In genomic region chr2:220198911-220199310, GRCh38 we compare ENCODE assay signal across 13 cellular contexts.
A peak's percentile ranks its signal among the peaks of the same experiment; 100 is the strongest.
DNase-seq lines count a peak whose midpoint lies in the region; ATAC-seq and TF ChIP-seq lines count a peak whose summit lies in the region.
"Had no signal": no experiment of that assay in that cellular context is flagged by ENCODE, and none has a peak within 500 bp of the region (broad histone marks: within the 10 kb centered on the region; RNA-seq: fewer than 3 reads in every experiment).

No MANE protein-coding gene starts in this region.

- H3K27me3 Mint-ChIP-seq in glutamatergic neuron (ENCODE audit: unreplicated experiment): peaks cover 3% of the 10 kb centered on the region
- H3K27me3 Mint-ChIP-seq: activated naive CD4-positive, alpha-beta T cell treated with anti-CD3 and anti-CD28 coated beads, Interleukin-2, amount 10 ng/mL, durations not matched to agents 7 days and 5 days had no signal

- DNase-seq in Ammon's horn (ENCODE audit: low spot score) (peak; percentile 45), HuH-7.5 (ENCODE audit: low spot score) (peak; percentile 6), brain pericyte (ENCODE audit: low read depth, low spot score) (peak; percentile 78), non-pigmented ciliary epithelial cell (ENCODE audit: low read depth) (peak; percentile 78), NCI-H1092 (lab: John Stamatoyannopoulos, UW) (no peak), glutamatergic neuron (no peak), NCI-H446 treated with DMSO at 0.1 percent for 48 hours (lab: John Stamatoyannopoulos, UW) (no peak)
- DNase-seq: activated CD4-positive, alpha-beta T cell treated with anti-CD3 and anti-CD28 coated beads, Interleukin-2, amount 50 U/mL, for 48 hours; activated naive CD4-positive, alpha-beta T cell treated with anti-CD3 and anti-CD28 coated beads, Interleukin-2, amount 10 ng/mL, durations not matched to agents 7 days and 5 days; Calu3; NCI-H774; sigmoid colon had no signal

- H3K36me3 Mint-ChIP-seq in glutamatergic neuron (ENCODE audit: unreplicated experiment): peaks cover 8% of the 10 kb centered on the region
- H3K36me3 Mint-ChIP-seq: activated naive CD4-positive, alpha-beta T cell treated with anti-CD3 and anti-CD28 coated beads, Interleukin-2, amount 10 ng/mL, durations not matched to agents 7 days and 5 days had no signal

- H3K27ac Mint-ChIP-seq in glutamatergic neuron (ENCODE audit: unreplicated experiment): no peak overlapping the region
- H3K27ac Mint-ChIP-seq: activated naive CD4-positive, alpha-beta T cell treated with anti-CD3 and anti-CD28 coated beads, Interleukin-2, amount 10 ng/mL, durations not matched to agents 7 days and 5 days had no signal

- no peaks in the 10 kb centered on the region for H3K4me1 Mint-ChIP-seq in glutamatergic neuron (ENCODE audit: low read depth, unreplicated experiment)
- H3K4me1 Mint-ChIP-seq: activated naive CD4-positive, alpha-beta T cell treated with anti-CD3 and anti-CD28 coated beads, Interleukin-2, amount 10 ng/mL, durations not matched to agents 7 days and 5 days had no signal

- no peak for ATAC-seq in GM18867 (IDR thresholded peaks at IDR 0.05; ENCODE audit: unreplicated experiment)

- TF ChIP-seq CTCF in glutamatergic neuron (IDR thresholded peaks at IDR 0.05; ENCODE audit: partially characterized antibody, unreplicated experiment): no peak

- H3K9me3 Mint-ChIP-seq in glutamatergic neuron (ENCODE audit: unreplicated experiment): no peaks in the 10 kb centered on the region

- H3K4me3 Mint-ChIP-seq in glutamatergic neuron (ENCODE audit: unreplicated experiment): no peak overlapping the region
- H3K4me3 Mint-ChIP-seq: activated naive CD4-positive, alpha-beta T cell treated with anti-CD3 and anti-CD28 coated beads, Interleukin-2, amount 10 ng/mL, durations not matched to agents 7 days and 5 days had no signal

Comparison
In these comparisons a context has a peak if more than half of its experiments do, and no peak if none do; other contexts are left out.
1. DNase-seq: peak in Ammon's horn (single experiment), HuH-7.5 (single experiment), brain pericyte (single experiment) and non-pigmented ciliary epithelial cell (single experiment); none in NCI-H1092 (single experiment), glutamatergic neuron (single experiment) and NCI-H446 treated with DMSO at 0.1 percent for 48 hours (single experiment).